In the genomic region with DNA sequence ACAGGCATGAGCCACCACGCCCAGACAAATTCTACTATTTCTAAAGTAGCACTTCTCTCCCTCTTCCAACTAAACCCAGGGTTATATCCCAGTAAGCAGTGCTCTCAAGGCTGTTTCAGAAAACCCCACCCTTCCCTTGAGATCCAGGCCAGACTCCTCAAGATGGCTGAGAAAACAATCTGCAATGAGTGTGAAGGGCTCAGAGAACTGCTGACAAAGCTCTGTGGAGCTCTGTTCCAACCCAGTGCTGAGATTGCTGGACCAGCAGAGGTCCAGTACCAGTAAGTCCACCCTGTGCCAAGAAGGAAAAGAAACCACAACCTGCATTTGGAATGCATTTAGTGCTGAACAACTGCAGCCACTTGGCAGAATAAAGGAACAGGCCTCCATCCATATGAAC, we compare ENCODE assay signal across 24 cellular contexts. TPM values are rescaled to one million over a fixed set of nuclear protein-coding genes. Genes with fewer than 3 reads are reported as not detected.
DNase-seq lines count a peak whose midpoint lies in the region; ATAC-seq and TF ChIP-seq lines count a peak whose summit lies in the region.
"Had no signal": no experiment of that assay in that cellular context is flagged by ENCODE, and none has a peak within 500 bp of the region (broad histone marks: within the 10 kb centered on the region; RNA-seq: fewer than 3 reads in every experiment).

No MANE protein-coding gene starts in this region.

- no peak for ATAC-seq in CD4-positive, CD25-positive, alpha-beta regulatory T cell (ENCODE audit: low read depth in 2 of 2)
- no peak for ATAC-seq in stimulated activated effector memory CD8-positive, alpha-beta T cell treated with anti-CD3 and anti-CD28 coated beads, Interleukin-12 subunit alpha, Interleukin-12 subunit beta, amount 100 ng/mL, for 72 hours
- ATAC-seq in HG03469 (IDR thresholded peaks at IDR 0.05; ENCODE audit: unreplicated experiment) (no peak), GM21529 (IDR thresholded peaks at IDR 0.05; ENCODE audit: unreplicated experiment) (no peak)
- ATAC-seq: gastrocnemius medialis; natural killer cell treated with Interleukin-12 subunit alpha and Interleukin-12 subunit beta and Interleukin-15 and Interleukin-18, amount 100 ng/mL, for 72 hours; stimulated activated naive CD8-positive, alpha-beta T cell treated with anti-CD3 and anti-CD28 coated beads, Interleukin-15, Interleukin-2, amounts not matched to agents 100 U/mL and 50 U/mL, for 24 hours had no signal

- no peaks in the 10 kb centered on the region for H3K9me3 ChIP-seq in CD4-positive, CD25-positive, alpha-beta regulatory T cell (ENCODE audit: control insufficient read depth in 2 of 2, low read length in 2 of 2)
- H3K9me3 ChIP-seq in HEK293 (ENCODE audit: control insufficient read depth, insufficient read depth, low read depth, low read length), result no peaks in the 10 kb centered on the region
- H3K9me3 ChIP-seq: BLaER1 treated with 17β-estradiol and CSF1 and Interleukin-3, amounts not matched to agents 10 nM and 100 nM; esophagus squamous epithelium; gastrocnemius medialis; ovary had no signal

- H3K4me1 ChIP-seq in CD4-positive, CD25-positive, alpha-beta regulatory T cell (ENCODE audit: control insufficient read depth, insufficient read depth, low read length, poor library complexity, severe bottlenecking), result peaks cover 26% of the 10 kb centered on the region
- 0 out of 2 replicates have a peak, but pooled peaks cover 2% of the 10 kb centered on the region for H3K4me1 ChIP-seq in HEK293 (ENCODE audit: control insufficient read depth, insufficient read depth, low read length)

- no peak for DNase-seq in CD4-positive, CD25-positive, alpha-beta regulatory T cell
- DNase-seq in glutamatergic neuron, result no peak
- DNase-seq in stimulated activated effector memory CD8-positive, alpha-beta T cell treated with anti-CD3 and anti-CD28 coated beads, Interleukin-12 subunit alpha, Interleukin-12 subunit beta, amount 100 ng/mL, for 72 hours (ENCODE audit: low spot score in 2 of 2), result no peak
- no peak for DNase-seq in NCI-H2196 (lab: John Stamatoyannopoulos, UW; ENCODE audit: unreplicated experiment)
- DNase-seq: activated CD4-positive, alpha-beta T cell treated with anti-CD3 and anti-CD28 coated beads, Interleukin-2, amount 10 ng/mL, durations not matched to agents 24 days and 14 days; activated T-cell treated with anti-CD3 and anti-CD28 coated beads, Interleukin-2, amount 50 U/mL, for 1 hour; esophagus squamous epithelium; gastrocnemius medialis; GDM1; GM23248; Kasumi-1; NCI-H1417; NCI-H2081; NCI-H226; NCI-H526 treated with DMSO at 0.1 percent for 48 hours; ovary; retina; SHP77; stimulated activated naive CD8-positive, alpha-beta T cell treated with anti-CD3 and anti-CD28 coated beads, Interleukin-15, Interleukin-2, amounts not matched to agents 100 U/mL and 50 U/mL, for 24 hours had no signal

- TF ChIP-seq CTCF in HEK293 (tag by site-specific recombination; IDR thresholded peaks at IDR 0.05) (no peak), glutamatergic neuron (IDR thresholded peaks at IDR 0.05; ENCODE audit: partially characterized antibody, unreplicated experiment) (no peak)

- CTCF ChIA-PET in HEK293 (lab: Yijun Ruan, JAX), result interaction anchor here (0.5 to 1.9 kb wide), 4 partner anchors 9 to 448 kb away, joined by 3 to 7 read pairs (median 3); partner anchors contain the start of gene NOP2

- H3K27me3 ChIP-seq in CD4-positive, CD25-positive, alpha-beta regulatory T cell (ENCODE audit: control insufficient read depth, insufficient read depth, low read length), result no peaks in the 10 kb centered on the region
- H3K27me3 ChIP-seq: BLaER1 treated with 17β-estradiol and CSF1 and Interleukin-3, amounts not matched to agents 10 nM and 100 nM; esophagus squamous epithelium; gastrocnemius medialis; ovary had no signal

- H3K27ac ChIP-seq in CD4-positive, CD25-positive, alpha-beta regulatory T cell (ENCODE audit: insufficient read depth, low read length, poor library complexity, severe bottlenecking), result no peak overlapping the region
- peak overlapping the region; percentile 24; the same call in 1 of the 2 replicates for H3K27ac ChIP-seq in HEK293 (ENCODE audit: extremely low read depth, low read depth, low read length)
- H3K27ac ChIP-seq: BLaER1 treated with 17β-estradiol and CSF1 and Interleukin-3, amounts not matched to agents 10 nM and 100 nM; esophagus squamous epithelium; GM23248; ovary had no signal

- H3K4me3 ChIP-seq in CD4-positive, CD25-positive, alpha-beta regulatory T cell (ENCODE audit: low read depth, low read length), result no peak overlapping the region
- no peak overlapping the region for H3K4me3 ChIP-seq in HEK293 (ENCODE audit: low read depth, low read length)
- H3K4me3 ChIP-seq: BLaER1 treated with 17β-estradiol and CSF1 and Interleukin-3, amounts not matched to agents 10 nM and 100 nM; esophagus squamous epithelium; gastrocnemius medialis; GM23248; ovary had no signal

- no peaks in the 10 kb centered on the region for H3K27me3 Mint-ChIP-seq in CD4-positive, CD25-positive, alpha-beta regulatory T cell
- peaks cover 12% of the 10 kb centered on the region for H3K27me3 Mint-ChIP-seq in glutamatergic neuron (ENCODE audit: unreplicated experiment)
- H3K27me3 Mint-ChIP-seq: activated CD4-positive, alpha-beta T cell treated with anti-CD3 and anti-CD28 coated beads, Interleukin-2, amount 10 ng/mL, durations not matched to agents 24 days and 14 days; natural killer cell treated with Interleukin-12 subunit alpha and Interleukin-12 subunit beta and Interleukin-15 and Interleukin-18, amount 100 ng/mL, for 72 hours had no signal

- H3K27ac Mint-ChIP-seq in CD4-positive, CD25-positive, alpha-beta regulatory T cell, result peak overlapping the region in 1 of 3 donors; percentile 6
- peak overlapping the region; percentile 55 for H3K27ac Mint-ChIP-seq in glutamatergic neuron (ENCODE audit: unreplicated experiment)
- peak overlapping the region; percentile 45 for H3K27ac Mint-ChIP-seq in stimulated activated effector memory CD8-positive, alpha-beta T cell treated with anti-CD3 and anti-CD28 coated beads, Interleukin-12 subunit alpha, Interleukin-12 subunit beta, amount 100 ng/mL, for 72 hours
- H3K27ac Mint-ChIP-seq: activated CD4-positive, alpha-beta T cell treated with anti-CD3 and anti-CD28 coated beads, Interleukin-2, amount 10 ng/mL, durations not matched to agents 24 days and 14 days had no signal

- H3K36me3 ChIP-seq in CD4-positive, CD25-positive, alpha-beta regulatory T cell (ENCODE audit: control insufficient read depth, insufficient read depth, low read length), result peaks cover 48% of the 10 kb centered on the region
- H3K36me3 ChIP-seq in HEK293 (ENCODE audit: control insufficient read depth in 2 of 2, insufficient read depth in 1 of 2, low read length in 2 of 2), result peaks cover 63 to 73% of the 10 kb centered on the region in 2 experiments
- H3K36me3 ChIP-seq: ovary had no signal

- H3K36me3 Mint-ChIP-seq in CD4-positive, CD25-positive, alpha-beta regulatory T cell, result peaks cover 28% of the 10 kb centered on the region
- H3K36me3 Mint-ChIP-seq in glutamatergic neuron (ENCODE audit: unreplicated experiment), result no peaks in the 10 kb centered on the region
- H3K36me3 Mint-ChIP-seq in stimulated activated effector memory CD8-positive, alpha-beta T cell treated with anti-CD3 and anti-CD28 coated beads, Interleukin-12 subunit alpha, Interleukin-12 subunit beta, amount 100 ng/mL, for 72 hours, result peaks cover 83% of the 10 kb centered on the region

- peaks cover 9 to 39% (median 15%) of the 10 kb centered on the region in 4 donors for H3K4me1 Mint-ChIP-seq in CD4-positive, CD25-positive, alpha-beta regulatory T cell
- peaks cover 4% of the 10 kb centered on the region for H3K4me1 Mint-ChIP-seq in glutamatergic neuron (ENCODE audit: low read depth, unreplicated experiment)
- peaks cover 31% of the 10 kb centered on the region for H3K4me1 Mint-ChIP-seq in stimulated activated effector memory CD8-positive, alpha-beta T cell treated with anti-CD3 and anti-CD28 coated beads, Interleukin-12 subunit alpha, Interleukin-12 subunit beta, amount 100 ng/mL, for 72 hours

- no peaks in the 10 kb centered on the region for H3K9me3 Mint-ChIP-seq in CD4-positive, CD25-positive, alpha-beta regulatory T cell
- peaks cover 4% of the 10 kb centered on the region for H3K9me3 Mint-ChIP-seq in glutamatergic neuron (ENCODE audit: unreplicated experiment)
- no peaks in the 10 kb centered on the region for H3K9me3 Mint-ChIP-seq in stimulated activated effector memory CD8-positive, alpha-beta T cell treated with anti-CD3 and anti-CD28 coated beads, Interleukin-12 subunit alpha, Interleukin-12 subunit beta, amount 100 ng/mL, for 72 hours
- H3K9me3 Mint-ChIP-seq: activated CD4-positive, alpha-beta T cell treated with anti-CD3 and anti-CD28 coated beads, Interleukin-2, amount 10 ng/mL, durations not matched to agents 24 days and 14 days; natural killer cell treated with Interleukin-12 subunit alpha and Interleukin-12 subunit beta and Interleukin-15 and Interleukin-18, amount 100 ng/mL, for 72 hours had no signal

- POLR2A ChIA-PET in HEK293 (lab: Yijun Ruan, JAX), result interaction anchor here (1.3 to 1.7 kb wide), 2 partner anchors 11 to 292 kb away, joined by 3 read pairs; partner anchors contain the start of genes CDCA3 and USP5

- H3K4me3 Mint-ChIP-seq in CD4-positive, CD25-positive, alpha-beta regulatory T cell, result peak overlapping the region in 3 of 4 donors; percentile 26 to 51 (median 29)
- no peak overlapping the region for H3K4me3 Mint-ChIP-seq in glutamatergic neuron (ENCODE audit: unreplicated experiment)
- H3K4me3 Mint-ChIP-seq in stimulated activated effector memory CD8-positive, alpha-beta T cell treated with anti-CD3 and anti-CD28 coated beads, Interleukin-12 subunit alpha, Interleukin-12 subunit beta, amount 100 ng/mL, for 72 hours, result no peak overlapping the region
- H3K4me3 Mint-ChIP-seq: activated CD4-positive, alpha-beta T cell treated with anti-CD3 and anti-CD28 coated beads, Interleukin-2, amount 10 ng/mL, durations not matched to agents 24 days and 14 days; natural killer cell treated with Interleukin-12 subunit alpha and Interleukin-12 subunit beta and Interleukin-15 and Interleukin-18, amount 100 ng/mL, for 72 hours had no signal

TF ChIP-seq in HEK293, 187 proteins besides CTCF, POLR2A, EP300 and RAD21 (continues in another document):
- TF ChIP-seq SP3 (tag by site-specific recombination; IDR thresholded peaks at IDR 0.05) (no peak), GLI4 (tag by site-specific recombination; IDR thresholded peaks at IDR 0.05) (no peak)

RNA-seq across cellular contexts. Expression of gene IFFO1, which starts 3.7 kb away (rescaled TPM):
- 46.6 TPM for total RNA-seq in CD4-positive, CD25-positive, alpha-beta regulatory T cell
- polyA plus RNA-seq in CD4-positive, CD25-positive, alpha-beta regulatory T cell, result 10 to 100 TPM in 1 of 4 donors, 1 to 10 TPM in 3; 5.6 to 10.4 (median 8.3) TPM
- 50.3 TPM for total RNA-seq in glutamatergic neuron (ENCODE audit: unreplicated experiment)

RNA-seq across cellular contexts. Expression of gene NOP2, which starts 8.6 kb away (rescaled TPM):
- 77.5 TPM for total RNA-seq in CD4-positive, CD25-positive, alpha-beta regulatory T cell
- 10 to 100 TPM; 13.2 to 34.0 (median 22.5) TPM for polyA plus RNA-seq in CD4-positive, CD25-positive, alpha-beta regulatory T cell
- 53.5 TPM for total RNA-seq in glutamatergic neuron (ENCODE audit: unreplicated experiment)

RNA-seq across cellular contexts. Expression of gene GAPDH, which starts 25.2 kb away (rescaled TPM):
- total RNA-seq in CD4-positive, CD25-positive, alpha-beta regulatory T cell, result 669 TPM
- 1,000 to 10,000 TPM; 1,962 to 2,973 (median 2,405) TPM for polyA plus RNA-seq in CD4-positive, CD25-positive, alpha-beta regulatory T cell
- 2,124 TPM for total RNA-seq in glutamatergic neuron (ENCODE audit: unreplicated experiment)

RNA-seq across cellular contexts. Expression of gene CHD4, which starts 47.7 kb away (rescaled TPM):
- total RNA-seq in CD4-positive, CD25-positive, alpha-beta regulatory T cell, result 474 TPM
- polyA plus RNA-seq in CD4-positive, CD25-positive, alpha-beta regulatory T cell, result 10 to 100 TPM; 32.2 to 43.4 (median 38.8) TPM
- 957 TPM for total RNA-seq in glutamatergic neuron (ENCODE audit: unreplicated experiment)

Comparison
In these comparisons a context has a peak if more than half of its experiments do, and no peak if none do; other contexts are left out.
1. H3K4me3 Mint-ChIP-seq: peak in CD4-positive, CD25-positive, alpha-beta regulatory T cell (3 of 4); none in glutamatergic neuron (single experiment) and stimulated activated effector memory CD8-positive, alpha-beta T cell treated with anti-CD3 and anti-CD28 coated beads, Interleukin-12 subunit alpha, Interleukin-12 subunit beta, amount 100 ng/mL, for 72 hours (single experiment).